ENCODE assay signal across 12 cellular contexts in genomic region chr14:93787465-93788306, GRCh38. TPM values are rescaled to one million over a fixed set of nuclear protein-coding genes. Genes with fewer than 3 reads are reported as not detected.
DNase-seq lines count a peak whose midpoint lies in the region; ATAC-seq, FAIRE-seq and TF ChIP-seq lines count a peak whose summit lies in the region.
"Had no signal": no experiment of that assay in that cellular context is flagged by ENCODE, and none has a peak within 500 bp of the region (broad histone marks: within the 10 kb centered on the region; RNA-seq: fewer than 3 reads in every experiment).

No MANE protein-coding gene starts in this region.

- no peak overlapping the region for H2BK20ac ChIP-seq in H1 (ENCODE audit: low read length)

- no peak overlapping the region for H4K5ac ChIP-seq in H1 (ENCODE audit: insufficient read length, low read depth, low read length)

- TF ChIP-seq POLR2A in H1 (IDR thresholded peaks at IDR 0.05; ENCODE audit: control extremely low read depth in 1 of 2, low read depth in 2 of 2, low read length in 2 of 2) (no peak), H54 (IDR thresholded peaks at IDR 0.05; ENCODE audit: low read depth, low read length) (no peak)

- H2BK12ac ChIP-seq in H1 (ENCODE audit: low read depth, low read length), result peak overlapping the region; percentile 50; the same call in 1 of the 2 replicates

- TF ChIP-seq RAD21 in H1 (IDR thresholded peaks at IDR 0.05 in 1 of 2, conservative IDR thresholded peaks at IDR 0.05 in 1 of 2; ENCODE audit: low read depth in 2 of 2, low read length in 2 of 2), result no peak; a peak in 1 of 4 replicates

- no peak for TF ChIP-seq CTCF in H1 (IDR thresholded peaks at IDR 0.05; ENCODE audit: control extremely low read depth in 1 of 3, insufficient read depth in 1 of 3, low read depth in 1 of 3, low read length in 3 of 3)
- no peak for TF ChIP-seq CTCF in mesothelial cell of epicardium (IDR thresholded peaks at IDR 0.05; ENCODE audit: unreplicated experiment)
- TF ChIP-seq CTCF in thoracic aorta (IDR thresholded peaks at IDR 0.05), result no peak

- H3K79me1 ChIP-seq in H1 (ENCODE audit: low read depth, low read length), result no peaks in the 10 kb centered on the region

- H2BK120ac ChIP-seq in H1 (replicated peaks; ENCODE audit: low read depth, low read length), result no peak overlapping the region

- peak overlapping the region; percentile 23 for H3K56ac ChIP-seq in H1 (replicated peaks; ENCODE audit: insufficient read length, low read depth, low read length)

- peak overlapping the region; percentile 97 for H3K4me2 ChIP-seq in H1 (ENCODE audit: insufficient read depth in 1 of 2, low read depth in 2 of 2, low read length in 2 of 2)

- H3K9ac ChIP-seq in H1 (replicated peaks in 1 of 4; ENCODE audit: extremely low read depth in 1 of 4, low read depth in 3 of 4, low read length in 3 of 4), result no peak overlapping the region

- peak overlapping the region; percentile 93 for H3K18ac ChIP-seq in H1 (ENCODE audit: extremely low read depth, low read length)

- H3K27me3 ChIP-seq in H1 (replicated peaks in 1 of 4; ENCODE audit: control insufficient read depth in 3 of 4, extremely low read depth in 1 of 4, insufficient read depth in 3 of 4, low read length in 3 of 4), result peaks cover 4 to 30% (median 23%) of the 10 kb centered on the region in 4 experiments
- H3K27me3 ChIP-seq in thoracic aorta (replicated peaks; ENCODE audit: insufficient read depth), result no peaks in the 10 kb centered on the region
- H3K27me3 ChIP-seq: SJCRH30 had no signal

- no peaks in the 10 kb centered on the region for H3K36me3 Mint-ChIP-seq in mesothelial cell of epicardium
- H3K36me3 Mint-ChIP-seq in activated CD8-positive, alpha-beta memory T cell treated with anti-CD3 and anti-CD28 coated beads, Interleukin-2, amount 10 ng/mL, durations not matched to agents 7 days and 5 days, result no peaks in the 10 kb centered on the region
- H3K36me3 Mint-ChIP-seq: natural killer cell treated with Interleukin-12 subunit alpha and Interleukin-12 subunit beta and Interleukin-15 and Interleukin-18, amount 100 ng/mL, for 72 hours had no signal

- H3K9me3 Mint-ChIP-seq in mesothelial cell of epicardium, result no peaks in the 10 kb centered on the region
- H3K9me3 Mint-ChIP-seq in activated CD8-positive, alpha-beta memory T cell treated with anti-CD3 and anti-CD28 coated beads, Interleukin-2, amount 10 ng/mL, durations not matched to agents 7 days and 5 days (ENCODE audit: low read depth), result no peaks in the 10 kb centered on the region
- H3K9me3 Mint-ChIP-seq: activated CD4-positive, alpha-beta memory T cell treated with anti-CD3 and anti-CD28 coated beads, Interleukin-2, amount 10 ng/mL, durations not matched to agents 7 days and 5 days; natural killer cell treated with Interleukin-12 subunit alpha and Interleukin-12 subunit beta and Interleukin-15 and Interleukin-18, amount 100 ng/mL, for 72 hours had no signal

- H2AFZ ChIP-seq in H1 (ENCODE audit: low read length), result peak overlapping the region; percentile 72

- peaks cover 75% of the 10 kb centered on the region for H3K27me3 Mint-ChIP-seq in mesothelial cell of epicardium (ENCODE audit: low read depth)
- peaks cover 72% of the 10 kb centered on the region for H3K27me3 Mint-ChIP-seq in activated CD8-positive, alpha-beta memory T cell treated with anti-CD3 and anti-CD28 coated beads, Interleukin-2, amount 10 ng/mL, durations not matched to agents 7 days and 5 days

- H3K14ac ChIP-seq in H1 (ENCODE audit: insufficient read length), result no peak overlapping the region

- no peak overlapping the region for H2AK5ac ChIP-seq in H1 (ENCODE audit: low read depth, low read length)

- POLR2A ChIA-PET in H1 (lab: Charles Lee; ENCODE audit: partially characterized antibody), result interaction anchor here (0.9 to 2.0 kb wide), 6 partner anchors 9 to 108 kb away, joined by 3 to 6 read pairs (median 4); no protein-coding TSS in a partner anchor

- 5% methylated on average over 46 of the region's 54 CpGs; no CpG with 5 or more reads in 1 of the 2 experiments for WGBS in H1 (ENCODE audit: extremely low coverage in 1 of 2, insufficient coverage in 1 of 2, insufficient read length in 1 of 2, insufficient replicate concordance in 2 of 2, low coverage in 1 of 2, low lambda C conversion rate in 2 of 2, missing lambda C conversion rate in 1 of 2), 2 experiments

- no peak overlapping the region for H3K23ac ChIP-seq in H1 (ENCODE audit: insufficient read length)

- H3K9me3 ChIP-seq in H1 (ENCODE audit: insufficient read depth in 2 of 2, low read depth in 1 of 2, low read length in 1 of 2) (no peaks in the 10 kb centered on the region), thoracic aorta (no peaks in the 10 kb centered on the region)
- H3K9me3 ChIP-seq: SJCRH30 had no signal

- peak overlapping the region; percentile 52; the same call in 1 of the 2 replicates for H2BK5ac ChIP-seq in H1 (ENCODE audit: low read depth, low read length)

- peaks cover 22% of the 10 kb centered on the region for H3K4me1 Mint-ChIP-seq in mesothelial cell of epicardium
- peaks cover 2% of the 10 kb centered on the region for H3K4me1 Mint-ChIP-seq in activated CD8-positive, alpha-beta memory T cell treated with anti-CD3 and anti-CD28 coated beads, Interleukin-2, amount 10 ng/mL, durations not matched to agents 7 days and 5 days

- CTCF ChIA-PET in H1 (lab: Charles Lee; ENCODE audit: partially characterized antibody), result interaction anchor here (0.9 to 3.9 kb wide), 15 partner anchors 10 to 152 kb away, joined by 3 to 20 read pairs (median 4); no protein-coding TSS in a partner anchor
- CTCF ChIA-PET in activated CD8-positive, alpha-beta memory T cell treated with anti-CD3 and anti-CD28 coated beads, Interleukin-2, amount 10 ng/mL, durations not matched to agents 7 days and 5 days (lab: Charles Lee), result no interaction called here

- FAIRE-seq in H1 (lab: Jason Lieb, UNC) (no peak), H54 (lab: Jason Lieb, UNC) (no peak)

- H3K4me1 ChIP-seq in H1 (replicated peaks in 1 of 4; ENCODE audit: control insufficient read depth in 3 of 4, insufficient read depth in 4 of 4, low read length in 3 of 4) (peaks cover 0 to 19% (median 7%) of the 10 kb centered on the region in 4 experiments; a peak in 4 of 7 replicates), thoracic aorta (ENCODE audit: control insufficient read depth in 1 of 2, low read depth in 2 of 2) (peaks cover 8 to 33% of the 10 kb centered on the region in 2 donors)
- H3K4me1 ChIP-seq: SJCRH30 had no signal

- H4K20me1 ChIP-seq in H1 (replicated peaks in 1 of 2; ENCODE audit: control insufficient read depth in 1 of 2, insufficient read depth in 2 of 2, low read length in 2 of 2), result peaks cover 2 to 6% of the 10 kb centered on the region in 2 experiments

- H3K4me3 ChIP-seq in H1 (ENCODE audit: extremely low read depth in 1 of 4, insufficient read depth in 2 of 4, low read depth in 3 of 4, low read length in 4 of 4) (peak overlapping the region; percentile 65 to 77 (median 70)), thoracic aorta (peak overlapping the region; percentile 80)
- H3K4me3 ChIP-seq: SJCRH30 had no signal

- peaks cover 13% of the 10 kb centered on the region; the same call in 1 of the 2 replicates for H3K23me2 ChIP-seq in H1 (ENCODE audit: low read depth, low read length)

- H3K27ac ChIP-seq in H1 (ENCODE audit: low read depth, low read length) (no peak overlapping the region), thoracic aorta (peak overlapping the region in 1 of 2 donors; percentile 66)
- H3K27ac ChIP-seq: SJCRH30 had no signal

- DNase-seq in SK-N-DZ (ENCODE audit: low spot score), result peak; percentile 33
- peak in 1 of 2 experiments; percentile 76 for DNase-seq in H1 (ENCODE audit: low read depth in 1 of 2, low spot score in 2 of 2)
- DNase-seq in mesothelial cell of epicardium (ENCODE audit: low spot score in 2 of 2, unreplicated experiment in 2 of 2), result peak in 1 of 2 experiments; percentile 44
- DNase-seq in thoracic aorta (ENCODE audit: low spot score), result no peak
- DNase-seq in H54 (ENCODE audit: insufficient read length, low spot score), result no peak
- no peak for DNase-seq in activated CD8-positive, alpha-beta memory T cell treated with anti-CD3 and anti-CD28 coated beads, Interleukin-2, amount 10 ng/mL, durations not matched to agents 7 days and 5 days
- DNase-seq: activated CD4-positive, alpha-beta memory T cell treated with anti-CD3 and anti-CD28 coated beads, Interleukin-2, amount 10 ng/mL, durations not matched to agents 7 days and 5 days; SJCRH30 had no signal

- no peak overlapping the region for H3K27ac Mint-ChIP-seq in mesothelial cell of epicardium
- no peak overlapping the region for H3K27ac Mint-ChIP-seq in activated CD8-positive, alpha-beta memory T cell treated with anti-CD3 and anti-CD28 coated beads, Interleukin-2, amount 10 ng/mL, durations not matched to agents 7 days and 5 days
- H3K27ac Mint-ChIP-seq: activated CD4-positive, alpha-beta memory T cell treated with anti-CD3 and anti-CD28 coated beads, Interleukin-2, amount 10 ng/mL, durations not matched to agents 7 days and 5 days; natural killer cell treated with Interleukin-12 subunit alpha and Interleukin-12 subunit beta and Interleukin-15 and Interleukin-18, amount 100 ng/mL, for 72 hours had no signal

- H3K79me2 ChIP-seq in H1 (ENCODE audit: control insufficient read depth in 1 of 2, insufficient read depth in 2 of 2, low read length in 2 of 2), result no peaks in the 10 kb centered on the region

- peak overlapping the region; percentile 88; the same call in 1 of the 2 replicates for H2BK15ac ChIP-seq in H1 (ENCODE audit: low read length)

- peak overlapping the region; percentile 66 for H3K4me3 Mint-ChIP-seq in mesothelial cell of epicardium
- no peak overlapping the region for H3K4me3 Mint-ChIP-seq in activated CD8-positive, alpha-beta memory T cell treated with anti-CD3 and anti-CD28 coated beads, Interleukin-2, amount 10 ng/mL, durations not matched to agents 7 days and 5 days
- H3K4me3 Mint-ChIP-seq: activated CD4-positive, alpha-beta memory T cell treated with anti-CD3 and anti-CD28 coated beads, Interleukin-2, amount 10 ng/mL, durations not matched to agents 7 days and 5 days; natural killer cell treated with Interleukin-12 subunit alpha and Interleukin-12 subunit beta and Interleukin-15 and Interleukin-18, amount 100 ng/mL, for 72 hours had no signal

- H3K36me3 ChIP-seq in H1 (ENCODE audit: control insufficient read depth in 2 of 4, insufficient read depth in 4 of 4, low read length in 3 of 4) (no peaks in the 10 kb centered on the region), thoracic aorta (no peaks in the 10 kb centered on the region)
- H3K36me3 ChIP-seq: SJCRH30 had no signal

- H3K4ac ChIP-seq in H1 (replicated peaks; ENCODE audit: insufficient read length, low read depth, low read length), result no peak overlapping the region

- ATAC-seq in thoracic aorta (ENCODE audit: insufficient number of reproducible peaks, low FRiP score, low read depth) (no peak), HG03175 (IDR thresholded peaks at IDR 0.05; ENCODE audit: unreplicated experiment) (no peak), GM21360 (IDR thresholded peaks at IDR 0.05; ENCODE audit: unreplicated experiment) (no peak)
- no peak for ATAC-seq in activated CD8-positive, alpha-beta memory T cell treated with anti-CD3 and anti-CD28 coated beads, Interleukin-2, amount 10 ng/mL, durations not matched to agents 7 days and 5 days

- peak overlapping the region; percentile 9 for H4K91ac ChIP-seq in H1 (replicated peaks; ENCODE audit: insufficient read length, low read length)

- no peak for TF ChIP-seq EP300 in H1 (IDR thresholded peaks at IDR 0.05; ENCODE audit: borderline replicate concordance in 1 of 2, low read depth in 2 of 2, low read length in 2 of 2)

- peak overlapping the region; percentile 72; the same call in 1 of the 2 replicates for H4K8ac ChIP-seq in H1 (ENCODE audit: extremely low read depth, insufficient read depth, low read length)

RNA-seq across cellular contexts. Expression of gene PRIMA1, which starts 0.6 kb away (rescaled TPM):
- polyA plus RNA-seq in SK-N-DZ (2014; cell fraction: cytosol; rRNA removed), result 1.6 and 2.4 TPM in 2 replicates
- 1.4 and 3.4 TPM in 2 replicates for polyA plus RNA-seq in SK-N-DZ (2014; cell fraction: nucleus; rRNA removed)
- total RNA-seq in H1 (2021; fragmentation: NEBNext Ultra II Directional; extraction: Animal tissue kit (Norgen Biotek cat#: 25700)), result 3.9 and 4.5 TPM in 2 replicates
- 2.8 and 3.6 TPM in 2 replicates for polyA plus RNA-seq in H1 (2011; rRNA removed)
- 1.8 TPM for polyA plus RNA-seq in H1 (2011; cell fraction: cytosol; rRNA removed)
- 3.3 TPM for polyA plus RNA-seq in H1 (2011; cell fraction: nucleus; rRNA removed)
- 3.0 to 4.3 TPM (median 3.6 TPM) in 4 replicates for polyA plus RNA-seq in H1 (2012, experiment 1 of 2)
- 3.8 TPM for polyA plus RNA-seq in H1 (2012, experiment 2 of 2)
- 3.2 TPM for polyA plus RNA-seq in H1 (2013, experiment 1 of 2)
- 3.4 TPM for polyA plus RNA-seq in H1 (2013, experiment 2 of 2)
- 1.8 and 2.8 TPM in 2 replicates for polyA minus RNA-seq in H1 (2011; rRNA and poly(A)+ RNA removed)
- 2.3 TPM for polyA minus RNA-seq in H1 (2011; cell fraction: cytosol; rRNA and poly(A)+ RNA removed)
- polyA minus RNA-seq in H1 (2011; cell fraction: nucleus; rRNA and poly(A)+ RNA removed), result 2.1 TPM
- total RNA-seq in mesothelial cell of epicardium (1.5 to 2.3 TPM (median 2.0 TPM) in 3 replicates), thoracic aorta (1 to 10 TPM; 2.3 to 3.5 TPM)
- not detected for total RNA-seq in activated CD8-positive, alpha-beta memory T cell treated with anti-CD3 and anti-CD28 coated beads, Interleukin-2, amount 10 ng/mL, durations not matched to agents 7 days and 5 days
- total RNA-seq: activated CD4-positive, alpha-beta memory T cell treated with anti-CD3 and anti-CD28 coated beads, Interleukin-2, amount 10 ng/mL, durations not matched to agents 7 days and 5 days; LHCN-M2; natural killer cell treated with Interleukin-12 subunit alpha and Interleukin-12 subunit beta and Interleukin-15 and Interleukin-18, amount 100 ng/mL, for 72 hours; SJCRH30 had no signal
